8 cellular contexts compared by ENCODE assay signal in genomic region chr20:35454881-35455609, GRCh38. TPM values are rescaled to one million over a fixed set of nuclear protein-coding genes. Genes with fewer than 3 reads are reported as not detected.
DNase-seq lines count a peak whose midpoint lies in the region; ATAC-seq, FAIRE-seq and TF ChIP-seq lines count a peak whose summit lies in the region.

Gene CEP250 (plus strand): TSS chr20:35455598. CDS start chr20:35462368, 6,770 bp downstream.

- no peak for TF ChIP-seq POLR2A in esophagus muscularis mucosa (IDR thresholded peaks at IDR 0.05; ENCODE audit: low read depth)

- H3K79me2 ChIP-seq in DND-41 (ENCODE audit: insufficient read depth, low read length) (peaks cover 48% of the 10 kb centered on the region), GM23248 (ENCODE audit: insufficient read depth) (peaks cover 27% of the 10 kb centered on the region), Karpas-422 (ENCODE audit: low read length) (peaks cover 35% of the 10 kb centered on the region)

- H4K20me1 ChIP-seq in DND-41 (ENCODE audit: insufficient read depth, low read length), result 0 out of 2 replicates have a peak, but pooled peaks cover 3% of the 10 kb centered on the region
- no peaks in the 10 kb centered on the region for H4K20me1 ChIP-seq in GM23248 (ENCODE audit: insufficient read depth)
- H4K20me1 ChIP-seq in Karpas-422 (ENCODE audit: insufficient read depth, low read depth, low read length), result no peaks in the 10 kb centered on the region

- ATAC-seq in DND-41 (ENCODE audit: insufficient read depth, low read depth), result peak; percentile 92
- ATAC-seq in activated T-cell treated with anti-CD3 and anti-CD28 coated beads, Interleukin-2, amount 50 U/mL, for 72 hours (replicated peaks in 1 of 2), result peak; percentile 98

- H3K27ac ChIP-seq in DND-41 (ENCODE audit: low read length), result peak within 1 kb of the TSS; percentile 94
- H3K27ac ChIP-seq in GM23248, result peak within 1 kb of the TSS; percentile 88
- peak within 1 kb of the TSS; percentile 85 for H3K27ac ChIP-seq in Karpas-422 (ENCODE audit: low read length)
- H3K27ac ChIP-seq in esophagus muscularis mucosa (replicated peaks in 1 of 4), result peak within 1 kb of the TSS; percentile 87 to 94 (median 89)
- H3K27ac ChIP-seq in muscle layer of duodenum (ENCODE audit: low read length), result peak within 1 kb of the TSS; percentile 98

- FAIRE-seq in RCC 7860 (lab: Jason Lieb, UNC), result peak; percentile 78

- 1 to 2% methylated on average over 37 to 58 of the region's 59 CpGs for WGBS in GM23248 (ENCODE audit: low coverage in 1 of 2, low lambda C conversion rate in 2 of 2, missing lambda C conversion rate in 2 of 2), 2 experiments
- WGBS in esophagus muscularis mucosa, result 0% methylated on average over 18 of the region's 59 CpGs

- H3K4me2 ChIP-seq in DND-41 (ENCODE audit: insufficient read depth, low read length) (peak within 1 kb of the TSS; percentile 70), GM23248 (ENCODE audit: unreplicated experiment) (peak within 1 kb of the TSS; percentile 94), Karpas-422 (ENCODE audit: low read depth, low read length, poor library complexity, severe bottlenecking) (peak within 1 kb of the TSS; percentile 68)

- TF ChIP-seq CTCF in DND-41 (IDR thresholded peaks at IDR 0.05; ENCODE audit: borderline replicate concordance, extremely low read depth, low read length, poor library complexity, severe bottlenecking) (no peak), esophagus muscularis mucosa (IDR thresholded peaks at IDR 0.05) (no peak)

- H2AFZ ChIP-seq in DND-41 (ENCODE audit: low read depth, low read length) (peak within 1 kb of the TSS; percentile 97), GM23248 (peak within 1 kb of the TSS; percentile 97), Karpas-422 (ENCODE audit: low read length) (peak within 1 kb of the TSS; percentile 90)

- H3F3A ChIP-seq in GM23248 (ENCODE audit: insufficient read depth), result peaks cover 10% of the 10 kb centered on the region

- no peaks in the 10 kb centered on the region for H3K36me3 Mint-ChIP-seq in activated T-cell treated with anti-CD3 and anti-CD28 coated beads, Interleukin-2, amount 50 U/mL, for 72 hours (ENCODE audit: insufficient read depth in 2 of 2)

- H3K9me3 Mint-ChIP-seq in activated T-cell treated with anti-CD3 and anti-CD28 coated beads, Interleukin-2, amount 50 U/mL, for 72 hours, result no peaks in the 10 kb centered on the region

- peak within 1 kb of the TSS; percentile 86 to 98 for H3K4me3 Mint-ChIP-seq in activated T-cell treated with anti-CD3 and anti-CD28 coated beads, Interleukin-2, amount 50 U/mL, for 72 hours

- peaks cover 40% of the 10 kb centered on the region for H3K4me1 ChIP-seq in DND-41 (ENCODE audit: insufficient read depth, low read length)
- peaks cover 7% of the 10 kb centered on the region; the same call in 1 of the 2 replicates for H3K4me1 ChIP-seq in GM23248 (ENCODE audit: insufficient read depth)
- peaks cover 41% of the 10 kb centered on the region for H3K4me1 ChIP-seq in Karpas-422 (ENCODE audit: low read length)
- peaks cover 11 to 26% (median 21%) of the 10 kb centered on the region in 4 donors for H3K4me1 ChIP-seq in esophagus muscularis mucosa
- peaks cover 0 to 22% of the 10 kb centered on the region in 2 donors for H3K4me1 ChIP-seq in muscle layer of duodenum (ENCODE audit: control insufficient read depth in 1 of 2, insufficient read depth in 2 of 2, low read length in 2 of 2)

- H3K36me3 ChIP-seq in DND-41 (ENCODE audit: insufficient read depth, low read length) (peaks cover 5% of the 10 kb centered on the region), GM23248 (ENCODE audit: low read depth) (no peaks in the 10 kb centered on the region), Karpas-422 (ENCODE audit: insufficient read depth, low read length) (no peaks in the 10 kb centered on the region), esophagus muscularis mucosa (peaks cover 1 to 5% (median 2%) of the 10 kb centered on the region in 4 donors), muscle layer of duodenum (ENCODE audit: control insufficient read depth in 1 of 2, insufficient read depth in 2 of 2, low read length in 2 of 2) (peaks cover 0 to 2% of the 10 kb centered on the region in 2 donors)

- H3K4me3 ChIP-seq in DND-41 (ENCODE audit: low read depth in 1 of 2, low read length in 2 of 2) (peak within 1 kb of the TSS; percentile 71 to 80), GM23248 (peak within 1 kb of the TSS; percentile 89), Karpas-422 (ENCODE audit: low read length) (peak within 1 kb of the TSS; percentile 76), esophagus muscularis mucosa (peak within 1 kb of the TSS; percentile 63 to 96 (median 90)), muscle layer of duodenum (ENCODE audit: low read depth in 1 of 2, low read length in 2 of 2) (peak within 1 kb of the TSS; percentile 83 to 91)

- DNase-seq in DND-41 (peak; percentile 97), GM23248 (peak; percentile 97), Karpas-422 (peak; percentile 98), RCC 7860 (ENCODE audit: low spot score) (peak; percentile 96), esophagus muscularis mucosa (ENCODE audit: extremely low spot score) (peak; percentile 97)
- DNase-seq in activated T-cell treated with anti-CD3 and anti-CD28 coated beads, Interleukin-2, amount 50 U/mL, for 72 hours, result peak; percentile 95 to 96
- peak; percentile 84 for DNase-seq in stimulated activated CD8-positive, alpha-beta memory T cell treated with anti-CD3 and anti-CD28 coated beads, Interleukin-7, amount 100 ng/mL, for 24 hours (ENCODE audit: low read depth)

- H3K27ac Mint-ChIP-seq in activated T-cell treated with anti-CD3 and anti-CD28 coated beads, Interleukin-2, amount 50 U/mL, for 72 hours, result peak within 1 kb of the TSS; percentile 100

- in situ Hi-C loops in GM23248 (cut with MboI), result no loop called here

- peaks cover 40% of the 10 kb centered on the region for H3K4me1 Mint-ChIP-seq in activated T-cell treated with anti-CD3 and anti-CD28 coated beads, Interleukin-2, amount 50 U/mL, for 72 hours (ENCODE audit: low read depth)

- no peaks in the 10 kb centered on the region for H3K27me3 Mint-ChIP-seq in activated T-cell treated with anti-CD3 and anti-CD28 coated beads, Interleukin-2, amount 50 U/mL, for 72 hours (ENCODE audit: low read depth)

- H3K27me3 ChIP-seq in DND-41 (ENCODE audit: insufficient read depth, low read length, poor library complexity), result no peaks in the 10 kb centered on the region
- no peaks in the 10 kb centered on the region for H3K27me3 ChIP-seq in GM23248 (replicated peaks; ENCODE audit: insufficient read depth)
- H3K27me3 ChIP-seq in Karpas-422 (ENCODE audit: low read length), result no peaks in the 10 kb centered on the region
- H3K27me3 ChIP-seq in esophagus muscularis mucosa, result no peaks in the 10 kb centered on the region
- no peaks in the 10 kb centered on the region for H3K27me3 ChIP-seq in muscle layer of duodenum (ENCODE audit: low read depth, low read length)

- TF ChIP-seq EP300 in esophagus muscularis mucosa (IDR thresholded peaks at IDR 0.05), result no peak

- H3K9me2 ChIP-seq in GM23248 (ENCODE audit: insufficient read depth) (no peaks in the 10 kb centered on the region), Karpas-422 (replicated peaks; ENCODE audit: insufficient read depth, low read length) (no peaks in the 10 kb centered on the region)

- H3K9ac ChIP-seq in DND-41 (ENCODE audit: low read depth, low read length), result peak within 1 kb of the TSS; percentile 76
- peak within 1 kb of the TSS; percentile 92 for H3K9ac ChIP-seq in GM23248
- H3K9ac ChIP-seq in Karpas-422 (ENCODE audit: low read length), result peak within 1 kb of the TSS; percentile 77

- H3K9me3 ChIP-seq in DND-41 (ENCODE audit: insufficient read depth, low read length, severe bottlenecking) (no peaks in the 10 kb centered on the region), GM23248 (ENCODE audit: low read depth) (no peaks in the 10 kb centered on the region), Karpas-422 (ENCODE audit: low read length) (no peaks in the 10 kb centered on the region), esophagus muscularis mucosa (no peaks in the 10 kb centered on the region), muscle layer of duodenum (ENCODE audit: control insufficient read depth in 1 of 2, low read length in 2 of 2) (no peaks in the 10 kb centered on the region)

- intact Hi-C loops in esophagus muscularis mucosa (cut with DNase I), result loop anchor here (10.0 kb wide), 1 partner anchor 310 kb away; the partner anchor contains the start of gene EDEM2

RNA-seq across cellular contexts. Expression of gene CEP250, which starts in this region (rescaled TPM):
- 15.5 and 18.2 TPM in 2 replicates for total RNA-seq in GM23248 (2014; rRNA removed; shearing (Covaris generic))
- polyA plus RNA-seq in GM23248 (2016; fragmentation: Nextera tagmentation; extraction: Ambion mirVana), result 21.7 and 21.8 TPM in 2 replicates
- total RNA-seq in Karpas-422 (2014; rRNA removed; shearing (Covaris generic); ENCODE audit: low replicate concordance), result 10.2 and 42.8 TPM in 2 replicates
- 10 to 100 TPM; 45.1 to 55.0 TPM for total RNA-seq in activated T-cell treated with anti-CD3 and anti-CD28 coated beads, Interleukin-2, amount 50 U/mL, for 72 hours
- total RNA-seq in esophagus muscularis mucosa, result 10 to 100 TPM; 17.7 to 35.8 (median 23.7) TPM

Comparison
In these comparisons a context has a peak if more than half of its experiments do, and no peak if none do; other contexts are left out.
1. Peak in every context shown above with its lines: DNase-seq, ATAC-seq, H3K4me3 ChIP-seq and H3K27ac ChIP-seq.